ENCODE assay signal across 8 cellular contexts in genomic region chr4:67700874-67701850, GRCh38. TPM values are rescaled to one million over a fixed set of nuclear protein-coding genes. Genes with fewer than 3 reads are reported as not detected.
DNase-seq lines count a peak whose midpoint lies in the region; TF ChIP-seq lines count a peak whose summit lies in the region.

UBA6 (minus strand) TSS chr4:67701155; CDS start chr4:67701119, 36 bp downstream.

- DNase-seq in COR-L47 (lab: John Stamatoyannopoulos, UW) (peak; percentile 98), GM20000 (ENCODE audit: low spot score) (peak; percentile 96), HT-29 (ENCODE audit: low spot score) (peak; percentile 98), lung microvascular endothelial cell (ENCODE audit: low read depth in 2 of 2) (peak; percentile 95 to 96)
- peak; percentile 90 for DNase-seq in NK-92 treated with Interleukin-12 subunit alpha and Interleukin-12 subunit beta, amount 100 ng/mL, for 24 hours (lab: John Stamatoyannopoulos, UW)
- DNase-seq in activated CD8-positive, alpha-beta memory T cell treated with anti-CD3 and anti-CD28 coated beads for 24 hours: peak; percentile 96
- DNase-seq in effector CD8-positive, alpha-beta T cell (lab: John Stamatoyannopoulos, UW): peak; percentile 91
- DNase-seq in stimulated activated CD4-positive, alpha-beta T cell treated with anti-CD3 and anti-CD28 coated beads, TNF-alpha, amount 100 ng/mL, for 48 hours (ENCODE audit: low read depth in 3 of 3): peak; percentile 91 to 96 (median 93)

- TF ChIP-seq CTCF in GM20000 (IDR thresholded peaks at IDR 0.05; ENCODE audit: extremely low read depth, missing control alignments): peak; percentile 25

RNA-seq across cellular contexts. Expression of gene UBA6, which starts in this region (rescaled TPM):
- 28.9 and 29.6 TPM in 2 replicates for total RNA-seq in HT-29 (2014; rRNA removed; shearing (Covaris generic))
- 56.9 and 67.5 TPM in 2 replicates for total RNA-seq in lung microvascular endothelial cell

Comparison
In these comparisons a context has a peak if more than half of its experiments do, and no peak if none do; other contexts are left out.
1. Peak in every context shown above with its lines: DNase-seq.